In the genomic region with DNA sequence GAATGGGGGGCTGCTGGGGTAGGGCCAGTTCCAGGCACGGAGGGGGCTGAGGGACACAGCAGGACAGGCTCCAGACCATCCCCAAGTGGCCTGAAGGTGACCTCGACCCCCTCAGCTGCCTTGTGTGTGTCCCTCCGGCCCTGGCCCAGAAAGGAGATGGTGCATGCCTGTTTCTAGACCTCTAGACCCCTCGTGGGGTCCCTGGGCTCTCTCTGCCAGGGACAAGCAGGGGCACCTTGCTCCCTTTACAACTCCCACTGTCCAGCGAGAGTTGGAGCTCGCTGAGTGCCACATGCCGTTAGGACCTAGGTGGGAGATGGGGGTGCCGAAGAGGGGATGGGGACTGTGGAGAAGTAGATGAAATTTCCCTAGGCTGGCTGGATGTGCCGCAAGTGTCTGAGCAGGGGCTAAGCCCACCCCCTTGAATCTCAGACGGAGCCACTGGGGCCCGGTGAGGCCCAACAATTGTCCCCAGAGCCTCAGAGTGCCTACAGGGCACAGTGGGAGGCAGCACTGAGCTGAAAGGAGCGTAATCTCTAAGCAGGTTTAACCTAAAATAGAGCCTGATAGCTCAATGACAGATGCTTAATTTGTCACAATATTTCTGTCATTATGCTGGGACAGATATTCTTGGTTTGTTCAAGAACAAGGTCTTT, we compare ENCODE assay signal across 10 cellular contexts. TPM values are rescaled to one million over a fixed set of nuclear protein-coding genes. Genes with fewer than 3 reads are reported as not detected.
A peak's percentile ranks its signal among the peaks of the same experiment; 100 is the strongest.
DNase-seq lines count a peak whose midpoint lies in the region; ATAC-seq and TF ChIP-seq lines count a peak whose summit lies in the region.
"Had no signal": no experiment of that assay in that cellular context is flagged by ENCODE, and none has a peak within 500 bp of the region (broad histone marks: within the 10 kb centered on the region; RNA-seq: fewer than 3 reads in every experiment).

No MANE protein-coding gene starts in this region.

- H3K4me3 Mint-ChIP-seq in activated naive CD8-positive, alpha-beta T cell treated with anti-CD3 and anti-CD28 coated beads, Interleukin-2, amount 10 ng/mL, durations not matched to agents 7 days and 5 days = no peak overlapping the region
- H3K4me3 Mint-ChIP-seq in activated naive CD8-positive, alpha-beta T cell treated with anti-CD3 and anti-CD28 coated beads for 36 hours = no peak overlapping the region
- H3K4me3 Mint-ChIP-seq in glutamatergic neuron (ENCODE audit: unreplicated experiment) = no peak overlapping the region
- H3K4me3 Mint-ChIP-seq: nephron progenitor cell had no signal

- H3K27ac ChIP-seq in OCI-LY1 (ENCODE audit: low read depth, low read length, poor library complexity, severe bottlenecking) (peak overlapping the region; percentile 93), thymus (ENCODE audit: low read depth) (peak overlapping the region; percentile 40), upper lobe of left lung (no peak overlapping the region)
- H3K27ac ChIP-seq: cardiac muscle cell had no signal

- H3K27ac Mint-ChIP-seq in activated naive CD8-positive, alpha-beta T cell treated with anti-CD3 and anti-CD28 coated beads, Interleukin-2, amount 10 ng/mL, durations not matched to agents 7 days and 5 days = no peak overlapping the region
- no peak overlapping the region for H3K27ac Mint-ChIP-seq in activated naive CD8-positive, alpha-beta T cell treated with anti-CD3 and anti-CD28 coated beads for 36 hours
- peak overlapping the region; percentile 99 for H3K27ac Mint-ChIP-seq in glutamatergic neuron (ENCODE audit: unreplicated experiment)

- 94% methylated on average over 12 of the region's 12 CpGs for WGBS in thymus
- 80 to 83% methylated on average over 8 to 12 of the region's 12 CpGs for WGBS in upper lobe of left lung, 2 donors

- TF ChIP-seq CTCF in OCI-LY1 (IDR thresholded peaks at IDR 0.05; ENCODE audit: low read length) (peak; percentile 66), glutamatergic neuron (IDR thresholded peaks at IDR 0.05; ENCODE audit: partially characterized antibody, unreplicated experiment) (no peak), upper lobe of left lung (IDR thresholded peaks at IDR 0.05) (no peak)

- H3K27me3 ChIP-seq in OCI-LY1 (ENCODE audit: insufficient read depth, low read length) (no peaks in the 10 kb centered on the region), thymus (ENCODE audit: control insufficient read depth, insufficient read depth) (no peaks in the 10 kb centered on the region), upper lobe of left lung (no peaks in the 10 kb centered on the region)

- H3K4me3 ChIP-seq in OCI-LY1 (ENCODE audit: low read depth, low read length, poor library complexity, severe bottlenecking) (peak overlapping the region; percentile 47), thymus (ENCODE audit: low read length) (no peak overlapping the region), upper lobe of left lung (no peak overlapping the region)
- H3K4me3 ChIP-seq: cardiac muscle cell had no signal

- H3K36me3 ChIP-seq in OCI-LY1 (ENCODE audit: insufficient read depth, low read length) (no peaks in the 10 kb centered on the region), thymus (ENCODE audit: control insufficient read depth, insufficient read depth) (peaks cover 4% of the 10 kb centered on the region), upper lobe of left lung (no peaks in the 10 kb centered on the region)
- H3K36me3 ChIP-seq: cardiac muscle cell had no signal

- H3K9me2 ChIP-seq in OCI-LY1 (ENCODE audit: low read depth, low read length) = no peaks in the 10 kb centered on the region

- no peak for DNase-seq in activated naive CD8-positive, alpha-beta T cell treated with anti-CD3 and anti-CD28 coated beads, Interleukin-2, amount 10 ng/mL, durations not matched to agents 7 days and 5 days
- DNase-seq in activated naive CD8-positive, alpha-beta T cell treated with anti-CD3 and anti-CD28 coated beads for 36 hours = no peak
- DNase-seq in glutamatergic neuron (no peak), upper lobe of left lung (no peak)
- DNase-seq: nephron progenitor cell had no signal

- ATAC-seq in activated naive CD8-positive, alpha-beta T cell treated with anti-CD3 and anti-CD28 coated beads, Interleukin-2, amount 10 ng/mL, durations not matched to agents 7 days and 5 days (ENCODE audit: low read depth) = peak; percentile 41
- ATAC-seq in upper lobe of left lung (ENCODE audit: low FRiP score in 2 of 2) (no peak), HG03175 (IDR thresholded peaks at IDR 0.05; ENCODE audit: unreplicated experiment) (no peak), HG03378 (IDR thresholded peaks at IDR 0.05; ENCODE audit: unreplicated experiment) (no peak)

- H3K9me3 ChIP-seq in OCI-LY1 (ENCODE audit: low read length) (no peaks in the 10 kb centered on the region), thymus (ENCODE audit: control insufficient read depth) (no peaks in the 10 kb centered on the region), upper lobe of left lung (no peaks in the 10 kb centered on the region)

- no peak for TF ChIP-seq EP300 in upper lobe of left lung (IDR thresholded peaks at IDR 0.05)

- H3K4me1 ChIP-seq in OCI-LY1 (ENCODE audit: insufficient read depth, low read length, severe bottlenecking) (peaks cover 83% of the 10 kb centered on the region), thymus (ENCODE audit: control insufficient read depth, insufficient read depth, low read length) (peaks cover 88% of the 10 kb centered on the region), upper lobe of left lung (peaks cover 18 to 42% (median 20%) of the 10 kb centered on the region in 4 donors)

- POLR2A ChIA-PET in activated naive CD8-positive, alpha-beta T cell treated with anti-CD3 and anti-CD28 coated beads, Interleukin-2, amount 10 ng/mL, durations not matched to agents 7 days and 5 days (lab: Charles Lee) = interaction anchor here (0.6 to 1.6 kb wide), 3 partner anchors 10 to 132 kb away, joined by 4 to 7 read pairs (median 7); no protein-coding TSS in a partner anchor

- no peaks in the 10 kb centered on the region for H4K20me1 ChIP-seq in OCI-LY1 (ENCODE audit: insufficient read depth, low read length)

- peak overlapping the region; percentile 62; the same call in 1 of the 2 replicates for H3K9ac ChIP-seq in OCI-LY1 (ENCODE audit: low read length)

- no peak for TF ChIP-seq POLR2A in upper lobe of left lung (IDR thresholded peaks at IDR 0.05)

- H3K9me3 Mint-ChIP-seq in activated naive CD8-positive, alpha-beta T cell treated with anti-CD3 and anti-CD28 coated beads, Interleukin-2, amount 10 ng/mL, durations not matched to agents 7 days and 5 days = no peaks in the 10 kb centered on the region
- H3K9me3 Mint-ChIP-seq in activated naive CD8-positive, alpha-beta T cell treated with anti-CD3 and anti-CD28 coated beads for 36 hours = no peaks in the 10 kb centered on the region
- peaks cover 35% of the 10 kb centered on the region for H3K9me3 Mint-ChIP-seq in glutamatergic neuron (ENCODE audit: unreplicated experiment)
- H3K9me3 Mint-ChIP-seq: nephron progenitor cell had no signal

- peaks cover 17% of the 10 kb centered on the region for H3K4me1 Mint-ChIP-seq in activated naive CD8-positive, alpha-beta T cell treated with anti-CD3 and anti-CD28 coated beads, Interleukin-2, amount 10 ng/mL, durations not matched to agents 7 days and 5 days
- peaks cover 14% of the 10 kb centered on the region for H3K4me1 Mint-ChIP-seq in activated naive CD8-positive, alpha-beta T cell treated with anti-CD3 and anti-CD28 coated beads for 36 hours
- peaks cover 57% of the 10 kb centered on the region for H3K4me1 Mint-ChIP-seq in glutamatergic neuron (ENCODE audit: low read depth, unreplicated experiment)

- no peaks in the 10 kb centered on the region for H3K79me2 ChIP-seq in OCI-LY1 (ENCODE audit: insufficient read depth, low read length)

- no peaks in the 10 kb centered on the region for H3K36me3 Mint-ChIP-seq in activated naive CD8-positive, alpha-beta T cell treated with anti-CD3 and anti-CD28 coated beads, Interleukin-2, amount 10 ng/mL, durations not matched to agents 7 days and 5 days
- no peaks in the 10 kb centered on the region for H3K36me3 Mint-ChIP-seq in activated naive CD8-positive, alpha-beta T cell treated with anti-CD3 and anti-CD28 coated beads for 36 hours
- H3K36me3 Mint-ChIP-seq in glutamatergic neuron (ENCODE audit: unreplicated experiment) = no peaks in the 10 kb centered on the region

- H3K4me2 ChIP-seq in OCI-LY1 (ENCODE audit: low read length) = peak overlapping the region; percentile 49

- H2AFZ ChIP-seq in OCI-LY1 (ENCODE audit: low read length) = no peak overlapping the region

- H3F3A ChIP-seq in OCI-LY1 (ENCODE audit: insufficient read depth, low read length) = 0 out of 2 replicates have a peak, but pooled peaks cover 3% of the 10 kb centered on the region

- peaks cover 6% of the 10 kb centered on the region for H3K27me3 Mint-ChIP-seq in activated naive CD8-positive, alpha-beta T cell treated with anti-CD3 and anti-CD28 coated beads, Interleukin-2, amount 10 ng/mL, durations not matched to agents 7 days and 5 days
- H3K27me3 Mint-ChIP-seq in activated naive CD8-positive, alpha-beta T cell treated with anti-CD3 and anti-CD28 coated beads for 36 hours = no peaks in the 10 kb centered on the region
- H3K27me3 Mint-ChIP-seq in glutamatergic neuron (ENCODE audit: unreplicated experiment) = peaks cover 34% of the 10 kb centered on the region

RNA-seq across cellular contexts. Expression of gene KLF13, which starts 23.7 kb away (rescaled TPM):
- total RNA-seq in activated naive CD8-positive, alpha-beta T cell treated with anti-CD3 and anti-CD28 coated beads, Interleukin-2, amount 10 ng/mL, durations not matched to agents 7 days and 5 days = 100 to 1,000 TPM; 230 to 252 TPM
- total RNA-seq in activated naive CD8-positive, alpha-beta T cell treated with anti-CD3 and anti-CD28 coated beads for 36 hours = 100 to 1,000 TPM; 110 to 111 TPM
- total RNA-seq in glutamatergic neuron (ENCODE audit: unreplicated experiment) = 141 TPM
- 107 TPM for polyA plus RNA-seq in thymus
- 100 to 1,000 TPM; 103 to 231 (median 147) TPM for total RNA-seq in upper lobe of left lung

Comparison
In these comparisons a context has a peak if more than half of its experiments do, and no peak if none do; other contexts are left out.
1. H3K27ac ChIP-seq: peak in OCI-LY1 (single experiment) and thymus (single experiment); none in upper lobe of left lung (0 of 4).